In genomic region chr6:74623027-74623426, GRCh38 we compare ENCODE assay signal across 1 cellular context.
TF ChIP-seq lines count a peak whose summit lies in the region.

No MANE protein-coding gene starts in this region.

TF ChIP-seq in IMR-90, 13 proteins besides CTCF, POLR2A, EP300 and RAD21 (continued from another document):
- no peak for TF ChIP-seq ELK1 (IDR thresholded peaks at IDR 0.05; ENCODE audit: borderline replicate concordance, low read depth, low read length)
